18 cellular contexts compared by ENCODE assay signal in the genomic region with DNA sequence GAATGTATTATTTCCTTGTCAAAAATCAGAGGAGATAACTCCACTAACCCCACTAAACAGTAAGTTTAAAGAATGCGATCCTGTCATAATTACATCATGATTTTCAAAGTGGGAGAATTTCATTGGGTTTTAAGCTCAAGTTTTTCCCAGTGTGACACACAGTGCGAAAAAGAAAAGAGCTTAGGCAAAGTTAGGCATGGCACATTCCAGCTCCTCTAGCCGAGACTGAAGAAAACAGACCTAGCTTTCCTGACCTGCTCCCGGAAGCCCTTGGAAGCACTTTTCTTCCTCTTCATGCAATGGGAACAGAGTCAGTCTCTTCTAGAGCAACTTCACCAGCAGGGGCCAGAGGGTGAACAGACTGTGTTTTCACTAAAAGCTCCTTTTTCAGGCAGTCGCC.
DNase-seq lines count a peak whose midpoint lies in the region; ATAC-seq, FAIRE-seq and TF ChIP-seq lines count a peak whose summit lies in the region.
"Had no signal": no experiment of that assay in that cellular context is flagged by ENCODE, and none has a peak within 500 bp of the region (broad histone marks: within the 10 kb centered on the region; RNA-seq: fewer than 3 reads in every experiment).

No MANE protein-coding gene starts in this region.

- H3K9ac ChIP-seq in astrocyte (ENCODE audit: low read length), result peak overlapping the region; percentile 24

- H3K4me2 ChIP-seq in GM23338 (no peak overlapping the region), astrocyte (ENCODE audit: low read length) (peak overlapping the region; percentile 37)

- TF ChIP-seq CTCF in GM23338 (conservative IDR thresholded peaks at IDR 0.05; ENCODE audit: low read depth in 2 of 2) (0 out of 4 replicates have a peak, but pooled peaks of 1 of the 2 experiments have one; percentile 6), astrocyte (IDR thresholded peaks at IDR 0.05; ENCODE audit: insufficient read depth, low read depth, low read length) (no peak), retinal pigment epithelial cell (conservative IDR thresholded peaks at IDR 0.05; ENCODE audit: low read depth, low read length) (no peak), Calu3 (IDR thresholded peaks at IDR 0.05; ENCODE audit: unreplicated experiment) (no peak)

- H3K4me1 Mint-ChIP-seq in GM23338 (peaks cover 32% of the 10 kb centered on the region), astrocyte (ENCODE audit: low read depth, unreplicated experiment) (peaks cover 61% of the 10 kb centered on the region), Calu3 (ENCODE audit: low read depth, unreplicated experiment) (peaks cover 23% of the 10 kb centered on the region)

- ATAC-seq in GM23338 (peak; percentile 26), left cardiac atrium (no peak), HG03460 (IDR thresholded peaks at IDR 0.05; ENCODE audit: unreplicated experiment) (no peak)
- ATAC-seq: PC-3 had no signal

- H4K20me1 ChIP-seq in GM23338 (replicated peaks; ENCODE audit: insufficient read depth) (no peaks in the 10 kb centered on the region), astrocyte (ENCODE audit: insufficient read depth, low read length) (no peaks in the 10 kb centered on the region)

- H3K79me2 ChIP-seq in GM23338 (replicated peaks; ENCODE audit: insufficient read depth) (no peaks in the 10 kb centered on the region), astrocyte (ENCODE audit: insufficient read depth, low read length) (peaks cover 20% of the 10 kb centered on the region)

- H3K36me3 Mint-ChIP-seq in GM23338 (ENCODE audit: low read depth) (no peaks in the 10 kb centered on the region), astrocyte (ENCODE audit: low read depth, unreplicated experiment) (peaks cover 20% of the 10 kb centered on the region), Calu3 (ENCODE audit: insufficient read depth, unreplicated experiment) (no peaks in the 10 kb centered on the region)

- H3K9me3 ChIP-seq in astrocyte (ENCODE audit: insufficient read depth, low read depth, low read length), result no peaks in the 10 kb centered on the region

- BruUV-seq in Calu3 (replicated peaks; lab: Mats Ljungman, UMichigan), result no TSS peak

- H2AFZ ChIP-seq in GM23338 (no peak overlapping the region), astrocyte (ENCODE audit: low read depth, low read length) (no peak overlapping the region)

- DNase-seq in GM23338 (ENCODE audit: low spot score) (peak; percentile 48), astrocyte (ENCODE audit: low read depth) (no peak), islet precursor cell (peak; percentile 79), retinal pigment epithelial cell (ENCODE audit: low read depth) (peak; percentile 39), left cardiac atrium (no peak), Calu3 (no peak)
- DNase-seq in stimulated activated CD4-positive, alpha-beta T cell treated with anti-CD3 and anti-CD28 coated beads, Interleukin-1b, Interleukin-23, amount 100 ng/mL, for 48 hours, result no peak
- DNase-seq: aorta; C1 segment of cervical spinal cord; DND-41; Kasumi-1; midbrain; NCI-H1930; NCI-H526 treated with DMSO at 0.1 percent for 48 hours; PC-3; stimulated activated naive CD8-positive, alpha-beta T cell treated with anti-CD3 and anti-CD28 coated beads, Interleukin-15, amount 100 ng/mL, for 72 hours had no signal

- FAIRE-seq in astrocyte (lab: Jason Lieb, UNC), result no peak

- H3K4me1 ChIP-seq in GM23338 (ENCODE audit: insufficient read depth) (peaks cover 38% of the 10 kb centered on the region), astrocyte (ENCODE audit: insufficient read depth, low read length) (peaks cover 39% of the 10 kb centered on the region)

- no peak overlapping the region for H3K4me3 ChIP-seq in GM23338
- no peak overlapping the region for H3K4me3 ChIP-seq in astrocyte (ENCODE audit: insufficient read depth, low read depth, low read length)
- no peak overlapping the region for H3K4me3 ChIP-seq in retinal pigment epithelial cell (ENCODE audit: low read length)

- H3K4me3 Mint-ChIP-seq in GM23338 (no peak overlapping the region), astrocyte (ENCODE audit: unreplicated experiment) (peak overlapping the region; percentile 34), Calu3 (ENCODE audit: low read depth, unreplicated experiment) (no peak overlapping the region)
- H3K4me3 Mint-ChIP-seq: dendritic cell treated with granulocyte-macrophage colony-stimulating factor and Interleukin-4, amounts not matched to agents 40 ng/mL and 50 ng/mL, for 4 days; stimulated activated naive CD8-positive, alpha-beta T cell treated with anti-CD3 and anti-CD28 coated beads, Interleukin-15, amount 100 ng/mL, for 72 hours had no signal

- peaks cover 11% of the 10 kb centered on the region; the same call in 1 of the 2 replicates for H3K9me2 ChIP-seq in GM23338 (ENCODE audit: insufficient read depth)

- H3K27me3 ChIP-seq in GM23338 (ENCODE audit: insufficient read depth) (no peaks in the 10 kb centered on the region), astrocyte (ENCODE audit: insufficient read depth, low read length) (no peaks in the 10 kb centered on the region)

- H3K9me3 Mint-ChIP-seq in GM23338, result no peaks in the 10 kb centered on the region
- peaks cover 2% of the 10 kb centered on the region for H3K9me3 Mint-ChIP-seq in astrocyte (ENCODE audit: unreplicated experiment)
- no peaks in the 10 kb centered on the region for H3K9me3 Mint-ChIP-seq in Calu3 (ENCODE audit: low read depth, unreplicated experiment)
- H3K9me3 Mint-ChIP-seq: dendritic cell treated with granulocyte-macrophage colony-stimulating factor and Interleukin-4, amounts not matched to agents 40 ng/mL and 50 ng/mL, for 4 days; stimulated activated naive CD8-positive, alpha-beta T cell treated with anti-CD3 and anti-CD28 coated beads, Interleukin-15, amount 100 ng/mL, for 72 hours had no signal

- CTCF ChIA-PET in Calu3 (lab: Charles Lee), result no interaction called here

- H3K36me3 ChIP-seq in GM23338 (ENCODE audit: insufficient read depth) (no peaks in the 10 kb centered on the region), astrocyte (ENCODE audit: insufficient read depth, low read length) (no peaks in the 10 kb centered on the region)

- intact Hi-C loops in left cardiac atrium (cut with DNase I), result no loop called here
- intact Hi-C loops in Calu3 (cut with micrococcal nuclease; ENCODE audit: unreplicated experiment), result no loop called here

- peak overlapping the region; percentile 84; the same call in 1 of the 2 replicates for H3K27ac ChIP-seq in GM23338 (ENCODE audit: low read depth)
- H3K27ac ChIP-seq in astrocyte (ENCODE audit: low read depth, low read length), result peak overlapping the region; percentile 80

- H3K27me3 Mint-ChIP-seq in GM23338 (ENCODE audit: insufficient read depth, low read depth, poor library complexity), result peaks cover 1% of the 10 kb centered on the region
- H3K27me3 Mint-ChIP-seq in astrocyte (ENCODE audit: low read depth, unreplicated experiment), result no peaks in the 10 kb centered on the region
- H3K27me3 Mint-ChIP-seq in Calu3 (ENCODE audit: unreplicated experiment), result no peaks in the 10 kb centered on the region

- no peaks in the 10 kb centered on the region; the same call in 1 of the 2 replicates for H3F3A ChIP-seq in GM23338 (replicated peaks; ENCODE audit: low read depth)

- H3K27ac Mint-ChIP-seq in GM23338, result no peak overlapping the region
- H3K27ac Mint-ChIP-seq in astrocyte (ENCODE audit: unreplicated experiment), result peak overlapping the region; percentile 94
- H3K27ac Mint-ChIP-seq in Calu3 (ENCODE audit: unreplicated experiment), result no peak overlapping the region
- H3K27ac Mint-ChIP-seq: dendritic cell treated with granulocyte-macrophage colony-stimulating factor and Interleukin-4, amounts not matched to agents 40 ng/mL and 50 ng/mL, for 4 days; stimulated activated naive CD8-positive, alpha-beta T cell treated with anti-CD3 and anti-CD28 coated beads, Interleukin-15, amount 100 ng/mL, for 72 hours had no signal

TF ChIP-seq in GM23338, 12 proteins besides CTCF, POLR2A, EP300 and RAD21:
- no peak for TF ChIP-seq JUNB (IDR thresholded peaks at IDR 0.05; ENCODE audit: unreplicated experiment)
- TF ChIP-seq, protein P1, sequence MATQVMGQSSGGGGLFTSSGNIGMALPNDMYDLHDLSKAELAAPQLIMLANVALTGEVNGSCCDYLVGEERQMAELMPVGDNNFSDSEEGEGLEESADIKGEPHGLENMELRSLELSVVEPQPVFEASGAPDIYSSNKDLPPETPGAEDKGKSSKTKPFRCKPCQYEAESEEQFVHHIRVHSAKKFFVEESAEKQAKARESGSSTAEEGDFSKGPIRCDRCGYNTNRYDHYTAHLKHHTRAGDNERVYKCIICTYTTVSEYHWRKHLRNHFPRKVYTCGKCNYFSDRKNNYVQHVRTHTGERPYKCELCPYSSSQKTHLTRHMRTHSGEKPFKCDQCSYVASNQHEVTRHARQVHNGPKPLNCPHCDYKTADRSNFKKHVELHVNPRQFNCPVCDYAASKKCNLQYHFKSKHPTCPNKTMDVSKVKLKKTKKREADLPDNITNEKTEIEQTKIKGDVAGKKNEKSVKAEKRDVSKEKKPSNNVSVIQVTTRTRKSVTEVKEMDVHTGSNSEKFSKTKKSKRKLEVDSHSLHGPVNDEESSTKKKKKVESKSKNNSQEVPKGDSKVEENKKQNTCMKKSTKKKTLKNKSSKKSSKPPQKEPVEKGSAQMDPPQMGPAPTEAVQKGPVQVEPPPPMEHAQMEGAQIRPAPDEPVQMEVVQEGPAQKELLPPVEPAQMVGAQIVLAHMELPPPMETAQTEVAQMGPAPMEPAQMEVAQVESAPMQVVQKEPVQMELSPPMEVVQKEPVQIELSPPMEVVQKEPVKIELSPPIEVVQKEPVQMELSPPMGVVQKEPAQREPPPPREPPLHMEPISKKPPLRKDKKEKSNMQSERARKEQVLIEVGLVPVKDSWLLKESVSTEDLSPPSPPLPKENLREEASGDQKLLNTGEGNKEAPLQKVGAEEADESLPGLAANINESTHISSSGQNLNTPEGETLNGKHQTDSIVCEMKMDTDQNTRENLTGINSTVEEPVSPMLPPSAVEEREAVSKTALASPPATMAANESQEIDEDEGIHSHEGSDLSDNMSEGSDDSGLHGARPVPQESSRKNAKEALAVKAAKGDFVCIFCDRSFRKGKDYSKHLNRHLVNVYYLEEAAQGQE (IDR thresholded peaks at IDR 0.05; ENCODE audit: unreplicated experiment), result no peak
- no peak for TF ChIP-seq CREB1 (CRISPR knock-in tag; IDR thresholded peaks at IDR 0.05; ENCODE audit: low read depth)
- no peak for TF ChIP-seq NANOG (IDR thresholded peaks at IDR 0.05; ENCODE audit: borderline replicate concordance)
- TF ChIP-seq ZNF331 (CRISPR knock-in tag; IDR thresholded peaks at IDR 0.05; ENCODE audit: low read depth), result no peak

Comparison
In these comparisons a context has a peak if more than half of its experiments do, and no peak if none do; other contexts are left out.
1. DNase-seq: peak in GM23338 (single experiment), islet precursor cell (single experiment) and retinal pigment epithelial cell (single experiment); none in astrocyte (single experiment), stimulated activated CD4-positive, alpha-beta T cell treated with anti-CD3 and anti-CD28 coated beads, Interleukin-1b, Interleukin-23, amount 100 ng/mL, for 48 hours (single experiment), left cardiac atrium (single experiment) and Calu3 (single experiment).